15 cellular contexts compared by ENCODE assay signal in genomic region chr1:1060281-1061000, GRCh38. TPM values are rescaled to one million over a fixed set of nuclear protein-coding genes. Genes with fewer than 3 reads are reported as not detected.
DNase-seq lines count a peak whose midpoint lies in the region; ATAC-seq, FAIRE-seq and TF ChIP-seq lines count a peak whose summit lies in the region.
"Had no signal": no experiment of that assay in that cellular context is flagged by ENCODE, and none has a peak within 500 bp of the region (broad histone marks: within the 10 kb centered on the region; RNA-seq: fewer than 3 reads in every experiment).

No MANE protein-coding gene starts in this region.

- no peaks in the 10 kb centered on the region for H3K27me3 ChIP-seq in PC-3 (ENCODE audit: low read length)
- peaks cover 0 to 50% (median 9%) of the 10 kb centered on the region in 45 donors for H3K27me3 ChIP-seq in dorsolateral prefrontal cortex

- intact Hi-C loops in PC-3 (cut with micrococcal nuclease): loop anchor here (10.0 kb wide), 1 partner anchor 554 kb away; the partner anchor contains the start of gene MIB2
- intact Hi-C loops in dorsolateral prefrontal cortex (cut with DNase I): loop anchor here (5.0 to 10.0 kb wide), 3 partner anchors 43 to 76 kb away; partner anchors contain the start of genes ISG15 (in 1 of the 2) and PERM1 (in 1 of the 2)

- DNase-seq in activated CD4-positive, alpha-beta T cell treated with anti-CD3 and anti-CD28 coated beads, Interleukin-2, amount 10 ng/mL, durations not matched to agents 7 days and 5 days: no peak
- DNase-seq in activated CD4-positive, alpha-beta T cell treated with anti-CD3 and anti-CD28 coated beads, Interleukin-2, amount 50 U/mL, for 48 hours: no peak
- no peak for DNase-seq in PC-3
- DNase-seq in dorsolateral prefrontal cortex: no peak
- DNase-seq in osteocyte (ENCODE audit: extremely low spot score, unreplicated experiment): no peak
- DNase-seq in D341Med (ENCODE audit: low spot score): no peak
- DNase-seq in HTR-8/SVneo (ENCODE audit: insufficient read length, low spot score): no peak
- DNase-seq: erythroblast; GF-D8; NCI-H1436 treated with DMSO at 0.1 percent for 48 hours; NK-92 treated with Interleukin-12 subunit alpha and Interleukin-12 subunit beta, amount 100 ng/mL, for 24 hours had no signal

- no peaks in the 10 kb centered on the region for H3K36me3 Mint-ChIP-seq in activated CD4-positive, alpha-beta T cell treated with anti-CD3 and anti-CD28 coated beads, Interleukin-2, amount 10 ng/mL, durations not matched to agents 7 days and 5 days (ENCODE audit: low read depth)
- H3K36me3 Mint-ChIP-seq in osteocyte (ENCODE audit: unreplicated experiment): peaks cover 2% of the 10 kb centered on the region

- H3K27ac ChIP-seq in PC-3 (ENCODE audit: low read length): no peak overlapping the region
- H3K27ac ChIP-seq in dorsolateral prefrontal cortex: no peak overlapping the region

- peak overlapping the region; percentile 67 for H3K9ac ChIP-seq in PC-3 (ENCODE audit: low read length)

- H3K4me1 ChIP-seq in PC-3 (ENCODE audit: insufficient read depth, low read length): peaks cover 52% of the 10 kb centered on the region

- H3K9me2 ChIP-seq in PC-3 (replicated peaks; ENCODE audit: low read length): no peaks in the 10 kb centered on the region

- no peak for ATAC-seq in PC-3
- no peak for ATAC-seq in HG02970 (IDR thresholded peaks at IDR 0.05; ENCODE audit: low FRiP score, unreplicated experiment)

- no peaks in the 10 kb centered on the region for H3F3A ChIP-seq in PC-3 (ENCODE audit: low read length, unreplicated experiment)

- CTCF ChIA-PET in activated CD4-positive, alpha-beta T cell treated with anti-CD3 and anti-CD28 coated beads, Interleukin-2, amount 10 ng/mL, durations not matched to agents 7 days and 5 days (lab: Charles Lee): interaction anchor here (1.2 to 4.7 kb wide), 4 partner anchors 17 to 230 kb away, joined by 3 to 39 read pairs (median 10); no protein-coding TSS in a partner anchor
- CTCF ChIA-PET in PC-3 (lab: Charles Lee): interaction anchor here (0.7 kb wide), 1 partner anchor 47 kb away, joined by 3 read pairs; the partner anchor contains the start of gene ISG15

- TF ChIP-seq CTCF in PC-3 (conservative IDR thresholded peaks at IDR 0.05; ENCODE audit: low read depth, low read length) (no peak), dorsolateral prefrontal cortex (IDR thresholded peaks at IDR 0.05 in 54 of 56, conservative IDR thresholded peaks at IDR 0.05 in 2 of 56; ENCODE audit: low read depth in 1 of 56, partially characterized antibody in 56 of 56) (no peak), osteocyte (IDR thresholded peaks at IDR 0.05) (no peak)

- H3K4me2 ChIP-seq in PC-3 (ENCODE audit: low read length): peak overlapping the region; percentile 96

- peak overlapping the region; percentile 85 for H3K4me3 ChIP-seq in PC-3 (ENCODE audit: low read length)
- H3K4me3 ChIP-seq in dorsolateral prefrontal cortex: peak overlapping the region in 47 of 59 donors; percentile 37 to 75 (median 64)

- peaks cover 4% of the 10 kb centered on the region; the same call in 1 of the 2 replicates for H3K36me3 ChIP-seq in PC-3 (ENCODE audit: low read depth, low read length)

- no peaks in the 10 kb centered on the region for H3K9me3 ChIP-seq in PC-3 (ENCODE audit: low read length)

- POLR2A ChIA-PET in activated CD4-positive, alpha-beta T cell treated with anti-CD3 and anti-CD28 coated beads, Interleukin-2, amount 10 ng/mL, durations not matched to agents 7 days and 5 days (lab: Charles Lee): no interaction called here
- POLR2A ChIA-PET in PC-3 (lab: Charles Lee; ENCODE audit: unreplicated experiment): interaction anchor here (0.7 kb wide), 1 partner anchor 347 kb away, joined by 4 read pairs; no protein-coding TSS in a partner anchor

- H3K4me3 Mint-ChIP-seq in activated CD4-positive, alpha-beta T cell treated with anti-CD3 and anti-CD28 coated beads, Interleukin-2, amount 10 ng/mL, durations not matched to agents 7 days and 5 days: peak overlapping the region; percentile 70
- peak overlapping the region; percentile 55 for H3K4me3 Mint-ChIP-seq in osteocyte (ENCODE audit: unreplicated experiment)

- H3K27ac Mint-ChIP-seq in activated CD4-positive, alpha-beta T cell treated with anti-CD3 and anti-CD28 coated beads, Interleukin-2, amount 10 ng/mL, durations not matched to agents 7 days and 5 days: peak overlapping the region; percentile 36
- H3K27ac Mint-ChIP-seq in osteocyte (ENCODE audit: unreplicated experiment): no peak overlapping the region

- no peak overlapping the region for H2AFZ ChIP-seq in PC-3 (ENCODE audit: low read length)

- no peak for FAIRE-seq in HTR-8/SVneo (lab: Jason Lieb, UNC)
- FAIRE-seq: bronchial epithelial cell had no signal

- BruUV-seq in PC-3 (replicated peaks; lab: Mats Ljungman, UMichigan): no TSS peak

- H3K79me2 ChIP-seq in PC-3 (ENCODE audit: low read length): peaks cover 3% of the 10 kb centered on the region; the same call in 1 of the 2 replicates

- H3K9me3 Mint-ChIP-seq in activated CD4-positive, alpha-beta T cell treated with anti-CD3 and anti-CD28 coated beads, Interleukin-2, amount 10 ng/mL, durations not matched to agents 7 days and 5 days: no peaks in the 10 kb centered on the region
- no peaks in the 10 kb centered on the region for H3K9me3 Mint-ChIP-seq in osteocyte (ENCODE audit: unreplicated experiment)

- peaks cover 36% of the 10 kb centered on the region for H3K4me1 Mint-ChIP-seq in activated CD4-positive, alpha-beta T cell treated with anti-CD3 and anti-CD28 coated beads, Interleukin-2, amount 10 ng/mL, durations not matched to agents 7 days and 5 days
- peaks cover 33% of the 10 kb centered on the region for H3K4me1 Mint-ChIP-seq in osteocyte (ENCODE audit: unreplicated experiment)

- peaks cover 17% of the 10 kb centered on the region for H3K27me3 Mint-ChIP-seq in activated CD4-positive, alpha-beta T cell treated with anti-CD3 and anti-CD28 coated beads, Interleukin-2, amount 10 ng/mL, durations not matched to agents 7 days and 5 days
- H3K27me3 Mint-ChIP-seq in osteocyte (ENCODE audit: unreplicated experiment): no peaks in the 10 kb centered on the region

- H4K20me1 ChIP-seq in PC-3 (ENCODE audit: low read length): no peaks in the 10 kb centered on the region

RNA-seq across cellular contexts. Expression of gene RNF223, which starts 13.7 kb away (rescaled TPM):
- not detected for total RNA-seq in activated CD4-positive, alpha-beta T cell treated with anti-CD3 and anti-CD28 coated beads, Interleukin-2, amount 10 ng/mL, durations not matched to agents 7 days and 5 days
- total RNA-seq in PC-3 (2014; rRNA removed) (147 and 171 TPM in 2 replicates), dorsolateral prefrontal cortex (under 1 TPM in 2 of 120 experiments, not detected in 118; 0.28 to 0.63 TPM), osteocyte (not detected in 2 replicates)
- total RNA-seq: HT1080, skeletal muscle tissue had no signal

RNA-seq across cellular contexts. Expression of gene AGRN, which starts 40.5 kb away (rescaled TPM):
- 1 to 10 TPM; 7.4 to 8.3 TPM for total RNA-seq in activated CD4-positive, alpha-beta T cell treated with anti-CD3 and anti-CD28 coated beads, Interleukin-2, amount 10 ng/mL, durations not matched to agents 7 days and 5 days
- total RNA-seq in PC-3 (2014; rRNA removed): 273 and 377 TPM in 2 replicates
- total RNA-seq in dorsolateral prefrontal cortex: 100 to 1,000 TPM in 70 of 120 experiments, 10 to 100 TPM in 50; 67.4 to 194 (median 105) TPM
- total RNA-seq in osteocyte: 175 and 191 TPM in 2 replicates

RNA-seq across cellular contexts. Expression of gene ISG15, which starts 47.1 kb away (rescaled TPM):
- 100 to 1,000 TPM; 237 to 332 TPM for total RNA-seq in activated CD4-positive, alpha-beta T cell treated with anti-CD3 and anti-CD28 coated beads, Interleukin-2, amount 10 ng/mL, durations not matched to agents 7 days and 5 days
- total RNA-seq in PC-3 (2014; rRNA removed) (749 and 758 TPM in 2 replicates), dorsolateral prefrontal cortex (100 to 1,000 TPM in 3 of 120 experiments, 10 to 100 TPM in 113, 1 to 10 TPM in 4; 6.0 to 422 (median 18.9) TPM), osteocyte (29.3 and 30.6 TPM in 2 replicates)

RNA-seq across cellular contexts. Expression of gene C1orf159, which starts 55.4 kb away (rescaled TPM):
- total RNA-seq in activated CD4-positive, alpha-beta T cell treated with anti-CD3 and anti-CD28 coated beads, Interleukin-2, amount 10 ng/mL, durations not matched to agents 7 days and 5 days: 10 to 100 TPM; 18.0 to 22.0 TPM
- 61.7 and 78.0 TPM in 2 replicates for total RNA-seq in PC-3 (2014; rRNA removed)
- total RNA-seq in dorsolateral prefrontal cortex: 10 to 100 TPM; 14.3 to 35.0 (median 23.4) TPM
- 16.9 and 17.9 TPM in 2 replicates for total RNA-seq in osteocyte

Comparison
In these comparisons a context has a peak if more than half of its experiments do, and no peak if none do; other contexts are left out.
1. RNA of gene RNF223, which starts 13.7 kb away (total RNA-seq): 147 to 171 TPM in PC-3; not detected in osteocyte, not detected in activated CD4-positive, alpha-beta T cell treated with anti-CD3 and anti-CD28 coated beads, Interleukin-2, amount 10 ng/mL, durations not matched to agents 7 days and 5 days and 0.28 to 0.63 TPM in dorsolateral prefrontal cortex; every median in the first group is over 10 times any median in the second.
2. RNA of gene AGRN, which starts 40.5 kb away (total RNA-seq): 273 to 377 TPM in PC-3, 175 to 191 TPM in osteocyte and 67.4 to 194 TPM in dorsolateral prefrontal cortex; 7.4 to 8.3 TPM in activated CD4-positive, alpha-beta T cell treated with anti-CD3 and anti-CD28 coated beads, Interleukin-2, amount 10 ng/mL, durations not matched to agents 7 days and 5 days; every median in the first group is over 4 times any median in the second.